Comparison of ENCODE assay signal across 18 cellular contexts in genomic region chr2:17035010-17035409, GRCh38.
"Had no signal": no experiment of that assay in that cellular context is flagged by ENCODE, and none has a peak within 500 bp of the region (broad histone marks: within the 10 kb centered on the region; RNA-seq: fewer than 3 reads in every experiment).

No MANE protein-coding gene starts in this region.

- H3K9me3 ChIP-seq: esophagus muscularis mucosa, neutrophil, transverse colon had no signal

- ATAC-seq: activated CD4-positive, CD25-positive, alpha-beta regulatory T cell treated with anti-CD3 and anti-CD28 coated beads, Interleukin-2, amount 50 U/mL, for 24 hours; natural killer cell; right cardiac atrium; stimulated activated naive CD8-positive, alpha-beta T cell treated with anti-CD3 and anti-CD28 coated beads, Interleukin-15, Interleukin-2, amounts not matched to agents 100 U/mL and 50 U/mL, for 24 hours had no signal

- H3K27ac ChIP-seq: cardiac muscle cell, esophagus muscularis mucosa, neutrophil, transverse colon had no signal

- H3K4me2 ChIP-seq: smooth muscle cell had no signal

- H3K4me1 ChIP-seq: esophagus muscularis mucosa, transverse colon had no signal

- DNase-seq: activated CD4-positive, alpha-beta T cell treated with anti-CD3 and anti-CD28 coated beads, Interleukin-2, amount 50 U/mL, for 1 hour; activated CD8-positive, alpha-beta memory T cell treated with anti-CD3 and anti-CD28 coated beads for 24 hours; activated naive CD8-positive, alpha-beta T cell treated with anti-CD3 and anti-CD28 coated beads, Interleukin-2, amount 10 ng/mL, durations not matched to agents 7 days and 5 days; anterior cingulate cortex; head of caudate nucleus; natural killer cell; posterior cingulate gyrus; right cardiac atrium; stimulated activated CD4-positive, alpha-beta T cell treated with anti-CD3 and anti-CD28 coated beads, Interleukin-4, amount 100 ng/mL, for 4 hours; stimulated activated CD8-positive, alpha-beta memory T cell treated with anti-CD3 and anti-CD28 coated beads, Interleukin-4, amount 100 ng/mL, for 48 hours; stimulated activated naive CD8-positive, alpha-beta T cell treated with anti-CD3 and anti-CD28 coated beads, Interleukin-15, Interleukin-2, amounts not matched to agents 100 U/mL and 50 U/mL, for 24 hours; transverse colon had no signal

- H3K36me3 ChIP-seq: cardiac muscle cell, esophagus muscularis mucosa, neutrophil, transverse colon had no signal

- H3K4me3 ChIP-seq: cardiac muscle cell, esophagus muscularis mucosa, smooth muscle cell, transverse colon had no signal

- FAIRE-seq: frontal cortex had no signal

- H3K27me3 ChIP-seq: cardiac muscle cell, esophagus muscularis mucosa, neutrophil, transverse colon had no signal
